Comparison of ENCODE assay signal across 8 cellular contexts in genomic region chr6:53651764-53652401, GRCh38. TPM values are rescaled to one million over a fixed set of nuclear protein-coding genes. Genes with fewer than 3 reads are reported as not detected.
DNase-seq lines count a peak whose midpoint lies in the region; ATAC-seq, FAIRE-seq and TF ChIP-seq lines count a peak whose summit lies in the region.

No MANE protein-coding gene starts in this region.

- no peaks in the 10 kb centered on the region for H3K36me3 ChIP-seq in kidney (ENCODE audit: control insufficient read depth in 1 of 2, insufficient read depth in 2 of 2, low read length in 2 of 2)

- peaks cover 0 to 8% of the 10 kb centered on the region in 2 donors for H3K4me1 ChIP-seq in kidney (ENCODE audit: control insufficient read depth in 1 of 2, insufficient read depth in 1 of 2, low read depth in 1 of 2, low read length in 2 of 2)

- H3K9ac ChIP-seq in kidney (ENCODE audit: low read length in 2 of 2): peak overlapping the region in 1 of 2 donors; percentile 53

- H3K4me3 ChIP-seq in kidney (ENCODE audit: low read length in 2 of 2): peak overlapping the region; percentile 77 to 92

- H3K9me3 ChIP-seq in kidney (ENCODE audit: control insufficient read depth in 1 of 2, low read length in 2 of 2): no peaks in the 10 kb centered on the region

- peak; percentile 57 to 59 for DNase-seq in NCI-H187 (lab: John Stamatoyannopoulos, UW)
- no peak for DNase-seq in NCI-H187 treated with DMSO at 0.1 percent for 48 hours (lab: John Stamatoyannopoulos, UW)
- peak; percentile 21 for DNase-seq in NCI-H2107 treated with DMSO at 0.1 percent for 48 hours (lab: John Stamatoyannopoulos, UW; ENCODE audit: unreplicated experiment)
- peak; percentile 63 for DNase-seq in activated B cell treated with CpG ODN at 0.5 μM for 24 hours
- DNase-seq in central memory CD4-positive, alpha-beta T cell: peak; percentile 77
- peak; percentile 92 for DNase-seq in kidney
- peak; percentile 55 to 61 for DNase-seq in stimulated activated CD4-positive, alpha-beta T cell treated with anti-CD3 and anti-CD28 coated beads, Interleukin-15, amount 100 ng/mL, for 1 hour (ENCODE audit: low read depth in 1 of 2, low spot score in 1 of 2)

- TF ChIP-seq CTCF in activated B cell treated with CpG ODN at 0.5 μM for 24 hours (IDR thresholded peaks at IDR 0.05) (no peak), kidney (IDR thresholded peaks at IDR 0.05; ENCODE audit: borderline replicate concordance, extremely low read depth, insufficient read depth) (peak; percentile 36)

- peak overlapping the region; percentile 87 for H3K4me3 Mint-ChIP-seq in activated B cell treated with CpG ODN at 0.5 μM for 24 hours

- peak overlapping the region; percentile 68 for H3K27ac Mint-ChIP-seq in activated B cell treated with CpG ODN at 0.5 μM for 24 hours

- H3K27ac ChIP-seq in kidney (ENCODE audit: low read depth in 2 of 2, low read length in 2 of 2): peak overlapping the region; percentile 8 to 77

- intact Hi-C loops in activated B cell treated with CpG ODN at 0.5 μM for 24 hours (cut with micrococcal nuclease) (loop anchor here (1.0 to 5.0 kb wide), 9 partner anchors 67 to 657 kb away; partner anchors contain the start of genes GCLC and GSTA4), kidney (cut with DNase I) (no loop called here)

- FAIRE-seq in kidney (lab: Jason Lieb, UNC): no peak

- POLR2A ChIA-PET in activated B cell treated with CpG ODN at 0.5 μM for 24 hours (lab: Charles Lee): interaction anchor here (1.1 to 1.2 kb wide), 2 partner anchors 104 to 107 kb away, joined by 7 read pairs; partner anchors contain the start of gene GCLC

- peaks cover 4% of the 10 kb centered on the region for H3K27me3 Mint-ChIP-seq in activated B cell treated with CpG ODN at 0.5 μM for 24 hours

- ATAC-seq in HG02973 (IDR thresholded peaks at IDR 0.05; ENCODE audit: unreplicated experiment) (peak; percentile 80), activated B cell treated with CpG ODN at 0.5 μM for 24 hours (ENCODE audit: low read depth) (peak; percentile 88)

- peaks cover 20% of the 10 kb centered on the region for H3K4me1 Mint-ChIP-seq in activated B cell treated with CpG ODN at 0.5 μM for 24 hours

- CTCF ChIA-PET in activated B cell treated with CpG ODN at 0.5 μM for 24 hours (lab: Charles Lee): interaction anchor here (0.6 to 4.8 kb wide), 13 partner anchors 29 to 479 kb away, joined by 3 to 78 read pairs (median 4); partner anchors contain the start of gene GCLC

- no peaks in the 10 kb centered on the region for H3K36me3 Mint-ChIP-seq in activated B cell treated with CpG ODN at 0.5 μM for 24 hours (ENCODE audit: low read depth)

- H3K9me3 Mint-ChIP-seq in activated B cell treated with CpG ODN at 0.5 μM for 24 hours: no peaks in the 10 kb centered on the region

RNA-seq across cellular contexts. Expression of gene KLHL31, which starts 13.7 kb away (rescaled TPM):
- total RNA-seq in activated B cell treated with CpG ODN at 0.5 μM for 24 hours (0.13 TPM in 1 of 2 replicates, not detected in the other), kidney (0.25 TPM)
- polyA plus RNA-seq in kidney (ENCODE audit: insufficient read depth, low read depth, low replicate concordance): 0.22 TPM
